ENCODE assay signal across 11 cellular contexts in the genomic region with DNA sequence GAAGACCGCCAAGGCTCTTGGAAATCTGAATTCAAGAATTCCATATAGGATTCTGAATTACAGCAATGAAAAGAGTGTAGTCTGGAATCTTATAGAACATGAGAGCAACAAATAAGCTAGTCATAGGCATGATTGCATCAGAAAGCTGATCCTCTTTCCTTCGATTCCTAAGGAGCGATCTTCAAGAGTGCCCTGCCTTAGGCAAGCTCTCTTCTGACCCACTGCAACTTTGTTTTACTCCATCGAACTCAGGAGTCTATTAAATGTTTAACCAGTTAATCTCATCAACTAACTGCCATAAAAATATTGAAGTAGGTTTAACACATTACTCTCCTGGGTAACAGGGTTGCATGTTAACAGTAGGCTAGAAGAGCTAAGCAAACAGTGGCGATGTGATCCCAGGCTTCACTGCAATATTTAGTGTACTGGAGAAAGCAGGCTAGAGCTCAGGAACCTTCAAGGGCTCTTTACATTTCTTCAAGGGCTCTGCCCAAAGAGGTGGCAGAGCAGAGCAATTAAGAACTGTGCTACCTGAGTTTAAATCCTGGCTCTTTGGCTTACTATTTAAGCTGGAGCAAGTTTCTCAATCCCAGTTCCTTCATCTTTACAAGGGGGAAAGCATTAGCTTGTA.
"Had no signal": no experiment of that assay in that cellular context is flagged by ENCODE, and none has a peak within 500 bp of the region (broad histone marks: within the 10 kb centered on the region; RNA-seq: fewer than 3 reads in every experiment).

No MANE protein-coding gene starts in this region.

- H3K36me3 ChIP-seq: right atrium auricular region, tibial artery had no signal

- H3K27me3 ChIP-seq: right atrium auricular region, tibial artery had no signal

- H3K4me1 Mint-ChIP-seq: activated CD4-positive, alpha-beta memory T cell treated with anti-CD3 and anti-CD28 coated beads, Interleukin-2, amount 10 ng/mL, durations not matched to agents 7 days and 5 days; naive thymus-derived CD4-positive, alpha-beta T cell had no signal

- H3K4me1 ChIP-seq: parathyroid adenoma, right atrium auricular region, tibial artery had no signal

- H3K9me3 ChIP-seq: right atrium auricular region, tibial artery had no signal

- H3K9me3 Mint-ChIP-seq: activated CD4-positive, alpha-beta memory T cell treated with anti-CD3 and anti-CD28 coated beads, Interleukin-2, amount 10 ng/mL, durations not matched to agents 7 days and 5 days had no signal

- DNase-seq: activated CD4-positive, alpha-beta memory T cell treated with anti-CD3 and anti-CD28 coated beads, Interleukin-2, amount 10 ng/mL, durations not matched to agents 7 days and 5 days; activated CD8-positive, alpha-beta memory T cell treated with anti-CD3 and anti-CD28 coated beads, Interleukin-2, amount 50 U/mL, for 48 hours; activated naive CD4-positive, alpha-beta T cell; effector memory CD4-positive, alpha-beta T cell; naive thymus-derived CD4-positive, alpha-beta T cell; T1000; tibial artery had no signal

- H3K4me3 Mint-ChIP-seq: activated CD4-positive, alpha-beta memory T cell treated with anti-CD3 and anti-CD28 coated beads, Interleukin-2, amount 10 ng/mL, durations not matched to agents 7 days and 5 days; naive thymus-derived CD4-positive, alpha-beta T cell had no signal

- H3K4me3 ChIP-seq: coronary artery, right atrium auricular region, skin epidermis, tibial artery had no signal

- H3K27me3 Mint-ChIP-seq: activated CD4-positive, alpha-beta memory T cell treated with anti-CD3 and anti-CD28 coated beads, Interleukin-2, amount 10 ng/mL, durations not matched to agents 7 days and 5 days had no signal

- H3K27ac ChIP-seq: coronary artery, parathyroid adenoma, right atrium auricular region, skin epidermis, tibial artery had no signal

- H3K36me3 Mint-ChIP-seq: naive thymus-derived CD4-positive, alpha-beta T cell had no signal

- H3K27ac Mint-ChIP-seq: activated CD4-positive, alpha-beta memory T cell treated with anti-CD3 and anti-CD28 coated beads, Interleukin-2, amount 10 ng/mL, durations not matched to agents 7 days and 5 days; naive thymus-derived CD4-positive, alpha-beta T cell had no signal

- ATAC-seq: naive thymus-derived CD4-positive, alpha-beta T cell had no signal
